In the genomic region with DNA sequence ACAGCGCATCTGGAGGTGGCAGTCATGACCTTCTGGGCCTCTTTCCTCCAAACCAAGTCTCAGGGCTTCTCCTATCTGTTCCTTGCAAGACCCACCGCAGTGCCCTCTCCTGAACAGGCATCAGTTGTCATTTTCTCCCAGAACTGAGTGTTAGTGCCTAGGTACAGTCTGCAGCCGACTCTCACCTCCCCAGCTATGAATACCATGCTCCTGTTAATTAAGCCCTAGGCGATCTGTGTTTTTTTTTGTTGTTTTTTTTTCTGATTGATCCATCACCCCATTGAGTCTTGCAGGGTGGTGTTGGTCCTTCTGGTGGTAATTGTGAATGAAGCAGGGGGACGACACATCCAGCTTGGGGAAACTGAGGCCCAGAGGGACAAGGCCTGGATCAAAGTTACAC, we compare ENCODE assay signal across 1 cellular context.
TF ChIP-seq lines count a peak whose summit lies in the region.

No MANE protein-coding gene starts in this region.

TF ChIP-seq in SK-N-SH, 30 proteins besides CTCF, POLR2A, EP300 and RAD21 (continued from another document):
- TF ChIP-seq, protein P1, sequence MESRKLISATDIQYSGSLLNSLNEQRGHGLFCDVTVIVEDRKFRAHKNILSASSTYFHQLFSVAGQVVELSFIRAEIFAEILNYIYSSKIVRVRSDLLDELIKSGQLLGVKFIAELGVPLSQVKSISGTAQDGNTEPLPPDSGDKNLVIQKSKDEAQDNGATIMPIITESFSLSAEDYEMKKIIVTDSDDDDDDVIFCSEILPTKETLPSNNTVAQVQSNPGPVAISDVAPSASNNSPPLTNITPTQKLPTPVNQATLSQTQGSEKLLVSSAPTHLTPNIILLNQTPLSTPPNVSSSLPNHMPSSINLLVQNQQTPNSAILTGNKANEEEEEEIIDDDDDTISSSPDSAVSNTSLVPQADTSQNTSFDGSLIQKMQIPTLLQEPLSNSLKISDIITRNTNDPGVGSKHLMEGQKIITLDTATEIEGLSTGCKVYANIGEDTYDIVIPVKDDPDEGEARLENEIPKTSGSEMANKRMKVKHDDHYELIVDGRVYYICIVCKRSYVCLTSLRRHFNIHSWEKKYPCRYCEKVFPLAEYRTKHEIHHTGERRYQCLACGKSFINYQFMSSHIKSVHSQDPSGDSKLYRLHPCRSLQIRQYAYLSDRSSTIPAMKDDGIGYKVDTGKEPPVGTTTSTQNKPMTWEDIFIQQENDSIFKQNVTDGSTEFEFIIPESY (IDR thresholded peaks at IDR 0.05; ENCODE audit: borderline replicate concordance, low read depth) = no peak
- TF ChIP-seq FOXJ3 (CRISPR knock-in tag; IDR thresholded peaks at IDR 0.05) (no peak), YY1 (IDR thresholded peaks at IDR 0.05; ENCODE audit: low read depth) (no peak), FOXM1 (IDR thresholded peaks at IDR 0.05; ENCODE audit: low read depth) (no peak), FOSL2 (IDR thresholded peaks at IDR 0.05; ENCODE audit: borderline replicate concordance, low read depth) (no peak)
